27 cellular contexts compared by ENCODE assay signal in the genomic region with DNA sequence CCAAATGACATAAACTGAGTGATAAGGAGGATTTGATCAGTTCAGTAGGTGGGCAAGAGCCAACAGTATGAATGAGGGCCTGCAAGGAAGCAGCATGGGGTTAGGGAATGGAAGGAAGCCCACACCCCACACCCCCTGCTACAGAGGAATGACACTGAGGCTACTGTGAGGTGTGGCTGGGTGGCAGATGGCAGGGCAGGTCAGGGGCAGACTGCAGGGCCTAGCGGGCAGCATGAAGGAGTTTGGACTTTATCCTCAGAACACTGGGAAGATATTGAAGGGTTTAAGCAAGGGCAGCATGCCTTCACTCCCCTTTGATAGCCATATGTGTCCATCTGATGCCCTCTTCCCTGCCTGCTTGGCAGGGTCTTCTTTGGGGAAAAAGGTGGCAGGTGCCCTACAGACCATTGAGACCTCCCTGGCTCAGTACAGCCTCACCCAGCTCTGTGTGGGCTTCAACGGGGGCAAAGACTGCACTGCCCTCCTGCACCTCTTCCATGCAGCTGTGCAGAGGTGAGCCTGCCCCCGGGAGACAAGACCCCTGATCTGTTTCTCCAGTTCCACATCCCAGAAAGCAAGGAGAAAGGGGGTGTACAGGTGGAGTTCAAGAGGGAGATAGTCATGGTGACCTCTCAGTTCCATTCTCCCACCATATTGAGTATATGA. TPM values are rescaled to one million over a fixed set of nuclear protein-coding genes. Genes with fewer than 3 reads are reported as not detected.
A peak's percentile ranks its signal among the peaks of the same experiment; 100 is the strongest.
DNase-seq lines count a peak whose midpoint lies in the region; ATAC-seq, FAIRE-seq and TF ChIP-seq lines count a peak whose summit lies in the region.
"Had no signal": no experiment of that assay in that cellular context is flagged by ENCODE, and none has a peak within 500 bp of the region (broad histone marks: within the 10 kb centered on the region; RNA-seq: fewer than 3 reads in every experiment).

No MANE protein-coding gene starts in this region.

- H3K27ac ChIP-seq in kidney (ENCODE audit: low read depth in 2 of 2, low read length in 2 of 2) (no peak overlapping the region), subcutaneous abdominal adipose tissue (ENCODE audit: low read depth, low read length) (peak overlapping the region; percentile 80)
- H3K27ac ChIP-seq: brain microvascular endothelial cell, colonic mucosa, upper lobe of left lung had no signal

- H3K4me1 ChIP-seq in kidney (ENCODE audit: control insufficient read depth in 1 of 2, insufficient read depth in 1 of 2, low read depth in 1 of 2, low read length in 2 of 2) (no peaks in the 10 kb centered on the region), subcutaneous abdominal adipose tissue (ENCODE audit: control insufficient read depth in 5 of 5, insufficient read depth in 5 of 5, low read length in 5 of 5) (peaks cover 0 to 49% (median 26%) of the 10 kb centered on the region in 5 donors)
- H3K4me1 ChIP-seq: colonic mucosa had no signal

- H3K4me1 Mint-ChIP-seq in activated naive CD8-positive, alpha-beta T cell treated with anti-CD3 and anti-CD28 coated beads, Interleukin-2, amount 10 ng/mL, durations not matched to agents 7 days and 5 days: peaks cover 9% of the 10 kb centered on the region
- peaks cover 22% of the 10 kb centered on the region for H3K4me1 Mint-ChIP-seq in activated naive CD8-positive, alpha-beta T cell treated with anti-CD3 and anti-CD28 coated beads for 36 hours

- H3K36me3 ChIP-seq in kidney (ENCODE audit: control insufficient read depth in 1 of 2, insufficient read depth in 2 of 2, low read length in 2 of 2): peaks cover 5 to 16% of the 10 kb centered on the region in 2 donors
- H3K36me3 ChIP-seq in subcutaneous abdominal adipose tissue (ENCODE audit: control insufficient read depth in 5 of 5, insufficient read depth in 5 of 5, low read length in 5 of 5): peaks cover 0 to 47% (median 33%) of the 10 kb centered on the region in 5 donors

- no peak for ATAC-seq in activated naive CD8-positive, alpha-beta T cell treated with anti-CD3 and anti-CD28 coated beads, Interleukin-2, amount 10 ng/mL, durations not matched to agents 7 days and 5 days (ENCODE audit: low read depth)
- no peak for ATAC-seq in GM19395 (IDR thresholded peaks at IDR 0.05; ENCODE audit: unreplicated experiment)
- ATAC-seq: activated CD8-positive, alpha-beta memory T cell treated with anti-CD3 and anti-CD28 coated beads, Interleukin-2, amount 10 ng/mL, durations not matched to agents 7 days and 5 days; activated T-helper 17 cell treated with anti-CD3 and anti-CD28 coated beads, Interleukin-2, amount 50 U/mL, for 72 hours; T-cell had no signal

- no peak for TF ChIP-seq CTCF in kidney (IDR thresholded peaks at IDR 0.05; ENCODE audit: borderline replicate concordance, extremely low read depth, insufficient read depth)

- no peak overlapping the region for H3K4me3 Mint-ChIP-seq in activated naive CD8-positive, alpha-beta T cell treated with anti-CD3 and anti-CD28 coated beads, Interleukin-2, amount 10 ng/mL, durations not matched to agents 7 days and 5 days
- no peak overlapping the region for H3K4me3 Mint-ChIP-seq in activated naive CD8-positive, alpha-beta T cell treated with anti-CD3 and anti-CD28 coated beads for 36 hours
- H3K4me3 Mint-ChIP-seq: activated CD8-positive, alpha-beta memory T cell treated with anti-CD3 and anti-CD28 coated beads, Interleukin-2, amount 10 ng/mL, durations not matched to agents 7 days and 5 days; activated naive CD8-positive, alpha-beta T cell; activated T-helper 17 cell treated with anti-CD3 and anti-CD28 coated beads, Interleukin-2, amount 50 U/mL, for 72 hours; T-cell had no signal

- H3K27me3 ChIP-seq in subcutaneous abdominal adipose tissue (ENCODE audit: control insufficient read depth in 5 of 5, insufficient read depth in 4 of 5, low read length in 5 of 5): no peaks in the 10 kb centered on the region
- H3K27me3 ChIP-seq: brain microvascular endothelial cell, colonic mucosa, upper lobe of left lung had no signal

- no peaks in the 10 kb centered on the region for H3K27me3 Mint-ChIP-seq in activated naive CD8-positive, alpha-beta T cell treated with anti-CD3 and anti-CD28 coated beads, Interleukin-2, amount 10 ng/mL, durations not matched to agents 7 days and 5 days
- no peaks in the 10 kb centered on the region for H3K27me3 Mint-ChIP-seq in activated naive CD8-positive, alpha-beta T cell treated with anti-CD3 and anti-CD28 coated beads for 36 hours
- H3K27me3 Mint-ChIP-seq: activated CD8-positive, alpha-beta memory T cell treated with anti-CD3 and anti-CD28 coated beads, Interleukin-2, amount 10 ng/mL, durations not matched to agents 7 days and 5 days; activated naive CD8-positive, alpha-beta T cell; activated T-helper 17 cell treated with anti-CD3 and anti-CD28 coated beads, Interleukin-2, amount 50 U/mL, for 72 hours; progenitor cell of endocrine pancreas; T-cell had no signal

- no peak for DNase-seq in activated naive CD8-positive, alpha-beta T cell treated with anti-CD3 and anti-CD28 coated beads, Interleukin-2, amount 10 ng/mL, durations not matched to agents 7 days and 5 days
- DNase-seq in activated naive CD8-positive, alpha-beta T cell treated with anti-CD3 and anti-CD28 coated beads for 36 hours: no peak
- DNase-seq in kidney: peak; percentile 35
- DNase-seq in stimulated activated CD4-positive, alpha-beta T cell treated with anti-CD3 and anti-CD28 coated beads, Interleukin-15, amount 100 ng/mL, for 24 hours: no peak
- DNase-seq: activated CD4-positive, alpha-beta T cell treated with anti-CD3 and anti-CD28 coated beads for 4 hours; activated CD8-positive, alpha-beta memory T cell treated with anti-CD3 and anti-CD28 coated beads, Interleukin-2, amount 10 ng/mL, durations not matched to agents 7 days and 5 days; brain microvascular endothelial cell; colonic mucosa; DMS79 treated with DMSO at 0.1 percent for 48 hours; head of caudate nucleus; midbrain; NCI-H1436 treated with DMSO at 0.1 percent for 48 hours; SIG-M5; stimulated activated CD4-positive, alpha-beta T cell treated with anti-CD3 and anti-CD28 coated beads, Interleukin-4, amount 100 ng/mL, for 1 hour; T-cell; upper lobe of left lung had no signal

- FAIRE-seq in kidney (lab: Jason Lieb, UNC): no peak
- FAIRE-seq: endometrium, GM12892 had no signal

- peaks cover 6% of the 10 kb centered on the region for H3K36me3 Mint-ChIP-seq in activated naive CD8-positive, alpha-beta T cell treated with anti-CD3 and anti-CD28 coated beads, Interleukin-2, amount 10 ng/mL, durations not matched to agents 7 days and 5 days
- peaks cover 22% of the 10 kb centered on the region for H3K36me3 Mint-ChIP-seq in activated naive CD8-positive, alpha-beta T cell treated with anti-CD3 and anti-CD28 coated beads for 36 hours

- peak overlapping the region; percentile 47 for H3K27ac Mint-ChIP-seq in activated naive CD8-positive, alpha-beta T cell treated with anti-CD3 and anti-CD28 coated beads, Interleukin-2, amount 10 ng/mL, durations not matched to agents 7 days and 5 days
- H3K27ac Mint-ChIP-seq in activated naive CD8-positive, alpha-beta T cell treated with anti-CD3 and anti-CD28 coated beads for 36 hours: no peak overlapping the region
- H3K27ac Mint-ChIP-seq: activated CD8-positive, alpha-beta memory T cell treated with anti-CD3 and anti-CD28 coated beads, Interleukin-2, amount 10 ng/mL, durations not matched to agents 7 days and 5 days; activated naive CD8-positive, alpha-beta T cell; activated T-helper 17 cell treated with anti-CD3 and anti-CD28 coated beads, Interleukin-2, amount 50 U/mL, for 72 hours; progenitor cell of endocrine pancreas; T-cell had no signal

- H3K4me3 ChIP-seq in kidney (ENCODE audit: low read length in 2 of 2) (no peak overlapping the region), subcutaneous abdominal adipose tissue (ENCODE audit: low read depth in 1 of 5, low read length in 5 of 5) (no peak overlapping the region)
- H3K4me3 ChIP-seq: colonic mucosa, upper lobe of left lung had no signal

- H3K9ac ChIP-seq in kidney (ENCODE audit: low read length in 2 of 2) (no peak overlapping the region), subcutaneous abdominal adipose tissue (ENCODE audit: low read length in 5 of 5) (no peak overlapping the region)

- H3K9me3 ChIP-seq in kidney (ENCODE audit: control insufficient read depth in 1 of 2, low read length in 2 of 2): no peaks in the 10 kb centered on the region
- H3K9me3 ChIP-seq in subcutaneous abdominal adipose tissue (ENCODE audit: control insufficient read depth in 5 of 5, low read length in 5 of 5): no peaks in the 10 kb centered on the region
- H3K9me3 ChIP-seq: colonic mucosa, upper lobe of left lung had no signal

- intact Hi-C loops in kidney (cut with DNase I): no loop called here

- H3K9me3 Mint-ChIP-seq in activated naive CD8-positive, alpha-beta T cell treated with anti-CD3 and anti-CD28 coated beads, Interleukin-2, amount 10 ng/mL, durations not matched to agents 7 days and 5 days: no peaks in the 10 kb centered on the region
- H3K9me3 Mint-ChIP-seq in activated naive CD8-positive, alpha-beta T cell treated with anti-CD3 and anti-CD28 coated beads for 36 hours: no peaks in the 10 kb centered on the region
- H3K9me3 Mint-ChIP-seq: activated T-helper 17 cell treated with anti-CD3 and anti-CD28 coated beads, Interleukin-2, amount 50 U/mL, for 72 hours; T-cell had no signal

- POLR2A ChIA-PET in activated naive CD8-positive, alpha-beta T cell treated with anti-CD3 and anti-CD28 coated beads, Interleukin-2, amount 10 ng/mL, durations not matched to agents 7 days and 5 days (lab: Charles Lee): interaction anchor here (1.4 kb wide), 1 partner anchor 16 kb away, joined by 3 read pairs; no protein-coding TSS in a partner anchor

RNA-seq across cellular contexts. Expression of gene LENEP, which starts 4.1 kb away (rescaled TPM):
- total RNA-seq in activated naive CD8-positive, alpha-beta T cell treated with anti-CD3 and anti-CD28 coated beads, Interleukin-2, amount 10 ng/mL, durations not matched to agents 7 days and 5 days: 1 to 10 TPM; 1.1 to 1.9 TPM
- total RNA-seq in activated naive CD8-positive, alpha-beta T cell treated with anti-CD3 and anti-CD28 coated beads for 36 hours: under 1 TPM in 1 of 2 experiments, not detected in 1; 0.66 TPM
- total RNA-seq in kidney: not detected
- not detected for polyA plus RNA-seq in kidney (ENCODE audit: insufficient read depth, low read depth, low replicate concordance)
- total RNA-seq: A172, colonic mucosa, M059J, skeletal muscle tissue had no signal
- polyA plus RNA-seq: neural cell had no signal

RNA-seq across cellular contexts. Expression of gene FLAD1, which starts 6.2 kb away (rescaled TPM):
- total RNA-seq in activated naive CD8-positive, alpha-beta T cell treated with anti-CD3 and anti-CD28 coated beads, Interleukin-2, amount 10 ng/mL, durations not matched to agents 7 days and 5 days: 10 to 100 TPM; 46.2 to 48.9 TPM
- 10 to 100 TPM; 54.2 to 56.1 TPM for total RNA-seq in activated naive CD8-positive, alpha-beta T cell treated with anti-CD3 and anti-CD28 coated beads for 36 hours
- 34.1 TPM for total RNA-seq in kidney
- polyA plus RNA-seq in kidney (ENCODE audit: insufficient read depth, low read depth, low replicate concordance): 37.9 TPM

RNA-seq across cellular contexts. Expression of gene ZBTB7B, which starts 13.3 kb away (rescaled TPM):
- total RNA-seq in activated naive CD8-positive, alpha-beta T cell treated with anti-CD3 and anti-CD28 coated beads, Interleukin-2, amount 10 ng/mL, durations not matched to agents 7 days and 5 days: 10 to 100 TPM; 41.4 to 48.4 TPM
- 10 to 100 TPM; 14.1 to 14.4 TPM for total RNA-seq in activated naive CD8-positive, alpha-beta T cell treated with anti-CD3 and anti-CD28 coated beads for 36 hours
- 68.7 TPM for total RNA-seq in kidney
- polyA plus RNA-seq in kidney (ENCODE audit: insufficient read depth, low read depth, low replicate concordance): 20.1 TPM

RNA-seq across cellular contexts. Expression of gene CKS1B, which starts 14.8 kb away (rescaled TPM):
- 100 to 1,000 TPM; 112 to 114 TPM for total RNA-seq in activated naive CD8-positive, alpha-beta T cell treated with anti-CD3 and anti-CD28 coated beads, Interleukin-2, amount 10 ng/mL, durations not matched to agents 7 days and 5 days
- 100 to 1,000 TPM; 156 TPM for total RNA-seq in activated naive CD8-positive, alpha-beta T cell treated with anti-CD3 and anti-CD28 coated beads for 36 hours
- total RNA-seq in kidney: 23.1 TPM
- 43.1 TPM for polyA plus RNA-seq in kidney (ENCODE audit: insufficient read depth, low read depth, low replicate concordance)

RNA-seq across cellular contexts. Expression of gene SHC1, which starts 18.8 kb away (rescaled TPM):
- 10 to 100 TPM; 67.4 to 72.3 TPM for total RNA-seq in activated naive CD8-positive, alpha-beta T cell treated with anti-CD3 and anti-CD28 coated beads, Interleukin-2, amount 10 ng/mL, durations not matched to agents 7 days and 5 days
- total RNA-seq in activated naive CD8-positive, alpha-beta T cell treated with anti-CD3 and anti-CD28 coated beads for 36 hours: 10 to 100 TPM; 34.7 to 38.4 TPM
- 153 TPM for total RNA-seq in kidney
- polyA plus RNA-seq in kidney (ENCODE audit: insufficient read depth, low read depth, low replicate concordance): 43.8 TPM
